18 cellular contexts compared by ENCODE assay signal in genomic region chr18:10923671-10924070, GRCh38.
A peak's percentile ranks its signal among the peaks of the same experiment; 100 is the strongest.
DNase-seq lines count a peak whose midpoint lies in the region; ATAC-seq, FAIRE-seq and TF ChIP-seq lines count a peak whose summit lies in the region.
"Had no signal": no experiment of that assay in that cellular context is flagged by ENCODE, and none has a peak within 500 bp of the region (broad histone marks: within the 10 kb centered on the region; RNA-seq: fewer than 3 reads in every experiment).

No MANE protein-coding gene starts in this region.

- H2AK9ac ChIP-seq in IMR-90 (replicated peaks; ENCODE audit: low read depth, low read length, poor library complexity), result no peak overlapping the region

- intact Hi-C loops in IMR-90 (cut with micrococcal nuclease), result no loop called here

- TF ChIP-seq CTCF in IMR-90 (conservative IDR thresholded peaks at IDR 0.05; ENCODE audit: low read depth, low read length), result no peak

- H4K20me1 ChIP-seq in IMR-90 (ENCODE audit: insufficient read depth, low read length), result no peaks in the 10 kb centered on the region
- H4K20me1 ChIP-seq: BLaER1 had no signal

- peaks cover 8% of the 10 kb centered on the region; the same call in 1 of the 2 replicates for H3K9me1 ChIP-seq in IMR-90 (ENCODE audit: insufficient read depth, low read length)

- CTCF ChIA-PET in IMR-90 (lab: Yijun Ruan, JAX), result no interaction called here

- H2BK15ac ChIP-seq in IMR-90 (ENCODE audit: low read depth, low read length), result peak overlapping the region; percentile 9; the same call in 2 of the 3 replicates

- H3K36me3 ChIP-seq in IMR-90 (ENCODE audit: control insufficient read depth, insufficient read depth, low read length) (no peaks in the 10 kb centered on the region), adipocyte (ENCODE audit: control insufficient read depth, insufficient read depth, low read length, severe bottlenecking) (no peaks in the 10 kb centered on the region)
- H3K36me3 ChIP-seq: BLaER1, SJSA1 had no signal

- H3K56ac ChIP-seq in IMR-90 (ENCODE audit: extremely low read depth, insufficient read depth, low read length), result no peak overlapping the region

- WGBS in IMR-90 (ENCODE audit: extremely low coverage in 2 of 2, insufficient read length in 1 of 2), 2 experiments, result no CpG with 5 or more reads among the region's 1 CpG

- H4K8ac ChIP-seq in IMR-90 (ENCODE audit: low read depth in 2 of 2, low read length in 2 of 2), result peak overlapping the region in 1 of 2 experiments; percentile 59; a peak in 2 of 4 replicates

- H3K4ac ChIP-seq in IMR-90 (ENCODE audit: low read depth, low read length), result peak overlapping the region; percentile 42; the same call in 1 of the 2 replicates

- peak overlapping the region; percentile 55; the same call in 1 of the 2 replicates for H2BK20ac ChIP-seq in IMR-90 (ENCODE audit: low read depth, low read length)

- in situ Hi-C loops in IMR-90 (cut with MboI; ENCODE audit: low sequenced_read_pairs), result no loop called here

- peak; percentile 66 for FAIRE-seq in urothelium cell line (lab: Jason Lieb, UNC)

- TF ChIP-seq POLR2A in IMR-90 (IDR thresholded peaks at IDR 0.05; ENCODE audit: low read depth, low read length), result no peak

- BruUV-seq in IMR-90 (replicated peaks; lab: Mats Ljungman, UMichigan), result no TSS peak

- TF ChIP-seq RAD21 in IMR-90 (IDR thresholded peaks at IDR 0.05; ENCODE audit: low read length), result no peak

- H3K4me1 ChIP-seq in IMR-90 (ENCODE audit: control insufficient read depth, insufficient read depth, low read length), result peaks cover 25% of the 10 kb centered on the region
- peaks cover 37% of the 10 kb centered on the region for H3K4me1 ChIP-seq in adipocyte (ENCODE audit: control insufficient read depth, insufficient read depth, low read length)

- H4K91ac ChIP-seq in IMR-90 (ENCODE audit: insufficient read depth, low read depth, low read length), result peak overlapping the region; percentile 66

- no peak overlapping the region for H2AFZ ChIP-seq in IMR-90 (replicated peaks; ENCODE audit: low read length, poor library complexity)

- peaks cover 0 to 5% of the 10 kb centered on the region in 2 experiments; a peak in 1 of 4 replicates for H3K79me1 ChIP-seq in IMR-90 (ENCODE audit: low read depth in 1 of 2, low read length in 2 of 2)

- peak overlapping the region; percentile 4; the same call in 1 of the 2 replicates for H3K18ac ChIP-seq in IMR-90 (ENCODE audit: low read depth, low read length)

- H3K14ac ChIP-seq in IMR-90 (replicated peaks; ENCODE audit: low read depth, low read length), result peak overlapping the region; percentile 63

- dilution Hi-C loops in IMR-90 (cut with HindIII; ENCODE audit: low sequenced_read_pairs, unreplicated experiment), result no loop called here

- POLR2A ChIA-PET in IMR-90 (lab: Charles Lee; ENCODE audit: unreplicated experiment), result no interaction called here

- no peak overlapping the region for H4K5ac ChIP-seq in IMR-90 (ENCODE audit: low read depth, low read length)

- H3K27ac ChIP-seq in IMR-90 (ENCODE audit: insufficient read depth, low read length), result no peak overlapping the region
- H3K27ac ChIP-seq: BLaER1, RWPE1, SJSA1 had no signal

- H3K27me3 ChIP-seq in IMR-90 (ENCODE audit: control insufficient read depth, insufficient read depth, low read length), result no peaks in the 10 kb centered on the region
- no peaks in the 10 kb centered on the region for H3K27me3 ChIP-seq in adipocyte (replicated peaks; ENCODE audit: control insufficient read depth, insufficient read depth, low read length)
- H3K27me3 ChIP-seq: BLaER1, SJSA1 had no signal

- H3K4me3 ChIP-seq in IMR-90 (ENCODE audit: insufficient read depth, low read depth, low read length), result no peak overlapping the region
- H3K4me3 ChIP-seq in adipocyte (ENCODE audit: low read length), result no peak overlapping the region
- H3K4me3 ChIP-seq: BLaER1, SJSA1 had no signal

- H3K9me3 ChIP-seq in IMR-90 (ENCODE audit: control insufficient read depth, insufficient read depth, low read length) (no peaks in the 10 kb centered on the region), adipocyte (ENCODE audit: control insufficient read depth, low read length) (peaks cover 3% of the 10 kb centered on the region)
- H3K9me3 ChIP-seq: BLaER1, SJSA1 had no signal

- no peak overlapping the region for H3K4me2 ChIP-seq in IMR-90 (ENCODE audit: low read depth, low read length)
- H3K4me2 ChIP-seq: BLaER1 had no signal

- H3K9ac ChIP-seq in IMR-90 (ENCODE audit: low read depth, low read length), result no peak overlapping the region
- H3K9ac ChIP-seq in adipocyte (ENCODE audit: low read length), result no peak overlapping the region
- H3K9ac ChIP-seq: BLaER1 had no signal

- DNase-seq in IMR-90, result peak; percentile 42
- DNase-seq in adipocyte (ENCODE audit: low read depth), result peak; percentile 18
- DNase-seq in fibroblast of peridontal ligament (ENCODE audit: extremely low read depth), result peak; percentile 5
- DNase-seq in urothelium cell line (ENCODE audit: low spot score), result no peak
- no peak for DNase-seq in nucleus accumbens (lab: John Stamatoyannopoulos, UW)
- no peak for DNase-seq in activated CD4-positive, alpha-beta T cell treated with anti-CD3 and anti-CD28 coated beads, Interleukin-2, amount 50 U/mL, for 1 hour
- DNase-seq in NCI-H2227 (lab: John Stamatoyannopoulos, UW; ENCODE audit: unreplicated experiment), result no peak
- DNase-seq: CD8-positive, alpha-beta memory T cell; KG1; NCI-H1436 treated with DMSO at 0.1 percent for 48 hours; NCI-H2081 treated with DMSO at 0.1 percent for 48 hours; NCI-H226; NCI-H526; OCI-M1; SW 1271 had no signal

- H2BK120ac ChIP-seq in IMR-90 (ENCODE audit: low read depth, low read length), result peak overlapping the region; percentile 43

- H3K23ac ChIP-seq in IMR-90 (ENCODE audit: low read depth, low read length), result 0 out of 2 replicates have a peak overlapping the region, but pooled peaks have one; percentile 5

- peak overlapping the region; percentile 72; the same call in 1 of the 2 replicates for H2AK5ac ChIP-seq in IMR-90 (ENCODE audit: low read depth, low read length)

- ATAC-seq in IMR-90 (ENCODE audit: low read depth), result no peak; the same call in 1 of the 2 replicates

- no peak overlapping the region for H2BK5ac ChIP-seq in IMR-90 (ENCODE audit: low read depth, low read length, poor library complexity, severe bottlenecking)

TF ChIP-seq in IMR-90, 13 proteins besides CTCF, POLR2A, EP300 and RAD21:
- TF ChIP-seq BHLHE40 (IDR thresholded peaks at IDR 0.05; ENCODE audit: low read depth, low read length) (peak; percentile 63), MAZ (IDR thresholded peaks at IDR 0.05; ENCODE audit: borderline replicate concordance, low read depth, low read length) (no peak), USF2 (IDR thresholded peaks at IDR 0.05; ENCODE audit: low read depth, low read length) (peak; percentile 65)
TF ChIP-seq in IMR-90: peak in this region for 2.

Comparison
In these comparisons a context has a peak if more than half of its experiments do, and no peak if none do; other contexts are left out.
1. DNase-seq: peak in IMR-90 (single experiment), adipocyte (single experiment) and fibroblast of peridontal ligament (single experiment); none in urothelium cell line (single experiment), nucleus accumbens (0 of 56), activated CD4-positive, alpha-beta T cell treated with anti-CD3 and anti-CD28 coated beads, Interleukin-2, amount 50 U/mL, for 1 hour (single experiment) and NCI-H2227 (single experiment).